ENCODE assay signal across 1 cellular context in genomic region chr7:99325597-99326407, GRCh38.
TF ChIP-seq lines count a peak whose summit lies in the region.

Gene ARPC1A, plus strand, starts transcription at chr7:99325898. Its CDS starts 7,456 bp downstream, at chr7:99333354.

TF ChIP-seq in GM12878, 131 proteins besides CTCF, POLR2A, EP300 and RAD21 (continued from another document):
- TF ChIP-seq PBX3 (IDR thresholded peaks at IDR 0.05; ENCODE audit: insufficient replicate concordance, low read depth, low read length): no peak
- TF ChIP-seq CEBPB (IDR thresholded peaks at IDR 0.05; ENCODE audit: borderline replicate concordance in 1 of 2, low read depth in 2 of 2, low read length in 2 of 2): no peak
- peak; percentile 91; the same call in 1 of the 2 replicates for TF ChIP-seq ZNF207 (IDR thresholded peaks at IDR 0.05; ENCODE audit: borderline replicate concordance)
- TF ChIP-seq PKNOX1 (IDR thresholded peaks at IDR 0.05): peak; percentile 61; the same call in 1 of the 2 replicates
- no peak for TF ChIP-seq ZNF24 (IDR thresholded peaks at IDR 0.05)
- 0 out of 2 replicates have a peak, but pooled peaks have one; percentile 19 for TF ChIP-seq TCF3 (IDR thresholded peaks at IDR 0.05; ENCODE audit: borderline replicate concordance, insufficient read depth, low read depth, low read length)
- no peak for TF ChIP-seq CBX3 (IDR thresholded peaks at IDR 0.05; ENCODE audit: borderline replicate concordance, low read depth)
- TF ChIP-seq ETV6 (conservative IDR thresholded peaks at IDR 0.05 in 1 of 2, IDR thresholded peaks at IDR 0.05 in 1 of 2; ENCODE audit: borderline replicate concordance in 1 of 2, low read depth in 1 of 2): peak in 1 of 2 experiments; percentile 46; a peak in 1 of 4 replicates
- peak; percentile 74; the same call in 1 of the 2 replicates for TF ChIP-seq RB1 (IDR thresholded peaks at IDR 0.05; ENCODE audit: borderline replicate concordance)
- TF ChIP-seq NKRF (conservative IDR thresholded peaks at IDR 0.05): peak; percentile 85
- TF ChIP-seq STAT1 (conservative IDR thresholded peaks at IDR 0.05): 0 out of 2 replicates have a peak, but pooled peaks have one; percentile 43
- no peak for TF ChIP-seq SREBF2 (IDR thresholded peaks at IDR 0.05; ENCODE audit: low read length)
- TF ChIP-seq GATAD2B (conservative IDR thresholded peaks at IDR 0.05; ENCODE audit: low read depth): peak; percentile 91
TF ChIP-seq in GM12878: peak in this region for 34.
